In genomic region chr17:4267402-4267801, GRCh38 we compare ENCODE assay signal across 3 cellular contexts.
TF ChIP-seq lines count a peak whose summit lies in the region.

No MANE protein-coding gene starts in this region.

TF ChIP-seq in GM12891, 5 proteins besides CTCF, POLR2A, EP300 and RAD21 (continued from another document):
- 0 out of 2 replicates have a peak, but pooled peaks have one; percentile 41 for TF ChIP-seq POLR2AphosphoS5 (IDR thresholded peaks at IDR 0.05; ENCODE audit: low read depth, low read length)
- no peak for TF ChIP-seq PAX5 (IDR thresholded peaks at IDR 0.05; ENCODE audit: insufficient read depth, low read length, severe bottlenecking)

TF ChIP-seq in GM23338, 12 proteins besides CTCF, POLR2A, EP300 and RAD21 (continued from another document):
- TF ChIP-seq ZNF114 (CRISPR knock-in tag; IDR thresholded peaks at IDR 0.05) (no peak), STAT1 (IDR thresholded peaks at IDR 0.05; ENCODE audit: unreplicated experiment) (no peak), POLR2AphosphoS5 (IDR thresholded peaks at IDR 0.05; ENCODE audit: low read depth) (no peak; the same call in 1 of the 2 replicates), ZNF331 (CRISPR knock-in tag; IDR thresholded peaks at IDR 0.05; ENCODE audit: low read depth) (no peak), EZH2 (IDR thresholded peaks at IDR 0.05; ENCODE audit: low read depth, unreplicated experiment) (no peak), ETS1 (IDR thresholded peaks at IDR 0.05) (no peak), NANOG (IDR thresholded peaks at IDR 0.05; ENCODE audit: borderline replicate concordance) (no peak), REST (IDR thresholded peaks at IDR 0.05; ENCODE audit: unreplicated experiment) (no peak), CREB1 (CRISPR knock-in tag; IDR thresholded peaks at IDR 0.05; ENCODE audit: low read depth) (no peak), ZNF462 (CRISPR knock-in tag; IDR thresholded peaks at IDR 0.05) (no peak), JUNB (IDR thresholded peaks at IDR 0.05; ENCODE audit: unreplicated experiment) (no peak)
TF ChIP-seq in GM23338: peak in this region for 0.

TF ChIP-seq in H1, 55 proteins besides CTCF, POLR2A, EP300 and RAD21 (continued from another document):
- peak; percentile 71 for TF ChIP-seq POLR2AphosphoS5 (IDR thresholded peaks at IDR 0.05; ENCODE audit: low read depth, low read length)
- no peak for TF ChIP-seq SP4 (IDR thresholded peaks at IDR 0.05; ENCODE audit: low read length)
